7 cellular contexts compared by ENCODE assay signal in genomic region chr16:29482276-29482675, GRCh38. TPM values are rescaled to one million over a fixed set of nuclear protein-coding genes. Genes with fewer than 3 reads are reported as not detected.
DNase-seq lines count a peak whose midpoint lies in the region; ATAC-seq, FAIRE-seq and TF ChIP-seq lines count a peak whose summit lies in the region.
"Not testable (repeated sequence)": the region's sequence is repeated elsewhere in the genome, so short reads cannot be mapped to it uniquely, and the experiment has no call there.

No MANE protein-coding gene starts in this region.

- FAIRE-seq in pancreas (lab: Jason Lieb, UNC), result not testable (repeated sequence)

- H3K9me3 ChIP-seq in RWPE2 (ENCODE audit: severe bottlenecking); pancreas: not testable (repeated sequence)

- TF ChIP-seq CTCF in RWPE2 (IDR thresholded peaks at IDR 0.05; ENCODE audit: poor library complexity, severe bottlenecking); lower leg skin (IDR thresholded peaks at IDR 0.05); pancreas (IDR thresholded peaks at IDR 0.05): not testable (repeated sequence)

- H3K9me3 Mint-ChIP-seq in activated CD8-positive, alpha-beta T cell treated with anti-CD3 and anti-CD28 coated beads, Interleukin-2, amount 10 ng/mL, durations not matched to agents 7 days and 5 days (ENCODE audit: insufficient read depth); activated naive CD8-positive, alpha-beta T cell treated with anti-CD3 and anti-CD28 coated beads, Interleukin-2, amount 10 ng/mL, durations not matched to agents 7 days and 5 days: not testable (repeated sequence)

- not testable (repeated sequence) for H3K4me3 ChIP-seq in RWPE2 (ENCODE audit: severe bottlenecking); lower leg skin (ENCODE audit: low read depth, poor library complexity, severe bottlenecking); pancreas

- H3K36me3 Mint-ChIP-seq in activated CD8-positive, alpha-beta T cell treated with anti-CD3 and anti-CD28 coated beads, Interleukin-2, amount 10 ng/mL, durations not matched to agents 7 days and 5 days (ENCODE audit: low read depth); activated naive CD8-positive, alpha-beta T cell treated with anti-CD3 and anti-CD28 coated beads, Interleukin-2, amount 10 ng/mL, durations not matched to agents 7 days and 5 days: not testable (repeated sequence)

- H3K27ac Mint-ChIP-seq in activated CD8-positive, alpha-beta T cell treated with anti-CD3 and anti-CD28 coated beads, Interleukin-2, amount 10 ng/mL, durations not matched to agents 7 days and 5 days; activated naive CD8-positive, alpha-beta T cell treated with anti-CD3 and anti-CD28 coated beads, Interleukin-2, amount 10 ng/mL, durations not matched to agents 7 days and 5 days: not testable (repeated sequence)

- POLR2A ChIA-PET in activated CD8-positive, alpha-beta T cell treated with anti-CD3 and anti-CD28 coated beads, Interleukin-2, amount 10 ng/mL, durations not matched to agents 7 days and 5 days (lab: Charles Lee); activated naive CD8-positive, alpha-beta T cell treated with anti-CD3 and anti-CD28 coated beads, Interleukin-2, amount 10 ng/mL, durations not matched to agents 7 days and 5 days (lab: Charles Lee): not testable (repeated sequence)

- not testable (repeated sequence) for H3K27me3 Mint-ChIP-seq in activated CD8-positive, alpha-beta T cell treated with anti-CD3 and anti-CD28 coated beads, Interleukin-2, amount 10 ng/mL, durations not matched to agents 7 days and 5 days (ENCODE audit: low read depth); activated naive CD8-positive, alpha-beta T cell treated with anti-CD3 and anti-CD28 coated beads, Interleukin-2, amount 10 ng/mL, durations not matched to agents 7 days and 5 days

- H3K4me3 Mint-ChIP-seq in activated CD8-positive, alpha-beta T cell treated with anti-CD3 and anti-CD28 coated beads, Interleukin-2, amount 10 ng/mL, durations not matched to agents 7 days and 5 days; activated naive CD8-positive, alpha-beta T cell treated with anti-CD3 and anti-CD28 coated beads, Interleukin-2, amount 10 ng/mL, durations not matched to agents 7 days and 5 days: not testable (repeated sequence)

- H3K36me3 ChIP-seq in RWPE2 (ENCODE audit: low read depth); pancreas: not testable (repeated sequence)

- not testable (repeated sequence) for H3K27ac ChIP-seq in RWPE2 (ENCODE audit: poor library complexity, severe bottlenecking); pancreas

- DNase-seq in RWPE2 (ENCODE audit: low spot score) (peak; percentile 19), left cardiac atrium (peak; percentile 10), lower leg skin (ENCODE audit: low spot score in 2 of 2) (peak; percentile 13 to 56), pancreas (peak; percentile 1 to 55 (median 12))
- peak; percentile 13 for DNase-seq in activated CD8-positive, alpha-beta T cell treated with anti-CD3 and anti-CD28 coated beads, Interleukin-2, amount 10 ng/mL, durations not matched to agents 7 days and 5 days
- DNase-seq in activated naive CD8-positive, alpha-beta T cell treated with anti-CD3 and anti-CD28 coated beads, Interleukin-2, amount 10 ng/mL, durations not matched to agents 7 days and 5 days, result peak; percentile 11
- peak; percentile 0 to 1 for DNase-seq in stimulated activated CD4-positive, alpha-beta T cell treated with anti-CD3 and anti-CD28 coated beads, Interleukin-4, amount 100 ng/mL, for 4 hours

- not testable (repeated sequence) for H3K4me1 ChIP-seq in RWPE2 (ENCODE audit: insufficient read depth, poor library complexity, severe bottlenecking); pancreas

- H3K4me1 Mint-ChIP-seq in activated CD8-positive, alpha-beta T cell treated with anti-CD3 and anti-CD28 coated beads, Interleukin-2, amount 10 ng/mL, durations not matched to agents 7 days and 5 days (ENCODE audit: low read depth); activated naive CD8-positive, alpha-beta T cell treated with anti-CD3 and anti-CD28 coated beads, Interleukin-2, amount 10 ng/mL, durations not matched to agents 7 days and 5 days: not testable (repeated sequence)

- 80% methylated on average over 6 of the region's 12 CpGs; no CpG with 5 or more reads in 1 of the 2 donors for WGBS in lower leg skin, 2 donors
- WGBS in pancreas, 2 donors, result 58 to 59% methylated on average over 5 to 6 of the region's 12 CpGs

- intact Hi-C loops in left cardiac atrium (cut with DNase I); lower leg skin (cut with DNase I; ENCODE audit: low total_unique reads); pancreas (cut with DNase I): not testable (repeated sequence)

- not testable (repeated sequence) for TF ChIP-seq POLR2A in lower leg skin (IDR thresholded peaks at IDR 0.05)

- CTCF ChIA-PET in activated CD8-positive, alpha-beta T cell treated with anti-CD3 and anti-CD28 coated beads, Interleukin-2, amount 10 ng/mL, durations not matched to agents 7 days and 5 days (lab: Charles Lee), result not testable (repeated sequence)

- H3K27me3 ChIP-seq in RWPE2 (ENCODE audit: insufficient read depth, poor library complexity, severe bottlenecking); pancreas: not testable (repeated sequence)

- ATAC-seq in RWPE2 (ENCODE audit: low read depth); activated CD8-positive, alpha-beta T cell treated with anti-CD3 and anti-CD28 coated beads, Interleukin-2, amount 10 ng/mL, durations not matched to agents 7 days and 5 days; activated naive CD8-positive, alpha-beta T cell treated with anti-CD3 and anti-CD28 coated beads, Interleukin-2, amount 10 ng/mL, durations not matched to agents 7 days and 5 days (ENCODE audit: low read depth); left cardiac atrium; pancreas: not testable (repeated sequence)

RNA-seq across cellular contexts. Expression of gene SULT1A4, which starts 22.6 kb away (rescaled TPM):
- 1 to 10 TPM; 4.3 to 5.9 TPM for total RNA-seq in activated CD8-positive, alpha-beta T cell treated with anti-CD3 and anti-CD28 coated beads, Interleukin-2, amount 10 ng/mL, durations not matched to agents 7 days and 5 days
- 1 to 10 TPM; 1.5 to 2.4 TPM for total RNA-seq in activated naive CD8-positive, alpha-beta T cell treated with anti-CD3 and anti-CD28 coated beads, Interleukin-2, amount 10 ng/mL, durations not matched to agents 7 days and 5 days
- total RNA-seq in left cardiac atrium (1 to 10 TPM; 3.4 to 4.0 TPM), lower leg skin (10 to 100 TPM in 1 of 4 donors, 1 to 10 TPM in 3; 2.0 to 20.9 (median 5.2) TPM), pancreas (1 to 10 TPM in 3 of 6 donors, under 1 TPM in 3; 0.37 to 4.6 (median 1.4) TPM)
- polyA plus RNA-seq in pancreas, result 10 to 100 TPM in 1 of 2 donors, 1 to 10 TPM in 1; 9.8 to 15.8 TPM

RNA-seq across cellular contexts. Expression of gene NPIPB12, which starts 23.9 kb away (rescaled TPM):
- total RNA-seq in activated CD8-positive, alpha-beta T cell treated with anti-CD3 and anti-CD28 coated beads, Interleukin-2, amount 10 ng/mL, durations not matched to agents 7 days and 5 days, result 10 to 100 TPM; 80.9 to 87.4 TPM
- total RNA-seq in activated naive CD8-positive, alpha-beta T cell treated with anti-CD3 and anti-CD28 coated beads, Interleukin-2, amount 10 ng/mL, durations not matched to agents 7 days and 5 days, result 100 to 1,000 TPM; 105 to 121 TPM
- total RNA-seq in left cardiac atrium (10 to 100 TPM; 22.1 to 23.4 TPM), lower leg skin (10 to 100 TPM; 37.6 to 64.2 (median 53.1) TPM), pancreas (10 to 100 TPM; 11.2 to 25.7 (median 15.2) TPM)
- 100 to 1,000 TPM; 103 to 207 TPM for polyA plus RNA-seq in pancreas

RNA-seq across cellular contexts. Expression of gene SLX1B, which starts 27.9 kb away (rescaled TPM):
- total RNA-seq in activated CD8-positive, alpha-beta T cell treated with anti-CD3 and anti-CD28 coated beads, Interleukin-2, amount 10 ng/mL, durations not matched to agents 7 days and 5 days, result 10 to 100 TPM; 49.2 to 68.4 TPM
- total RNA-seq in activated naive CD8-positive, alpha-beta T cell treated with anti-CD3 and anti-CD28 coated beads, Interleukin-2, amount 10 ng/mL, durations not matched to agents 7 days and 5 days, result 10 to 100 TPM; 19.9 to 68.2 TPM
- 10 to 100 TPM; 13.0 to 18.0 TPM for total RNA-seq in left cardiac atrium
- total RNA-seq in lower leg skin, result 10 to 100 TPM; 30.5 to 58.9 (median 47.2) TPM
- 10 to 100 TPM in 4 of 6 donors, 1 to 10 TPM in 2; 6.5 to 22.1 (median 14.2) TPM for total RNA-seq in pancreas
- 10 to 100 TPM; 11.4 to 15.3 TPM for polyA plus RNA-seq in pancreas

RNA-seq across cellular contexts. Expression of gene BOLA2, which starts 28.1 kb away (rescaled TPM):
- 10 to 100 TPM; 10.9 to 12.9 TPM for total RNA-seq in activated CD8-positive, alpha-beta T cell treated with anti-CD3 and anti-CD28 coated beads, Interleukin-2, amount 10 ng/mL, durations not matched to agents 7 days and 5 days
- total RNA-seq in activated naive CD8-positive, alpha-beta T cell treated with anti-CD3 and anti-CD28 coated beads, Interleukin-2, amount 10 ng/mL, durations not matched to agents 7 days and 5 days, result 10 to 100 TPM in 1 of 2 experiments, 1 to 10 TPM in 1; 8.6 to 12.1 TPM
- total RNA-seq in left cardiac atrium (1 to 10 TPM; 1.4 to 4.2 TPM), lower leg skin (10 to 100 TPM in 3 of 4 donors, 1 to 10 TPM in 1; 8.9 to 13.8 (median 12.1) TPM), pancreas (1 to 10 TPM; 1.1 to 3.5 (median 2.0) TPM)
- polyA plus RNA-seq in pancreas, result 1 to 10 TPM; 7.4 to 9.0 TPM
